Comparison of ENCODE assay signal across 8 cellular contexts in the genomic region with DNA sequence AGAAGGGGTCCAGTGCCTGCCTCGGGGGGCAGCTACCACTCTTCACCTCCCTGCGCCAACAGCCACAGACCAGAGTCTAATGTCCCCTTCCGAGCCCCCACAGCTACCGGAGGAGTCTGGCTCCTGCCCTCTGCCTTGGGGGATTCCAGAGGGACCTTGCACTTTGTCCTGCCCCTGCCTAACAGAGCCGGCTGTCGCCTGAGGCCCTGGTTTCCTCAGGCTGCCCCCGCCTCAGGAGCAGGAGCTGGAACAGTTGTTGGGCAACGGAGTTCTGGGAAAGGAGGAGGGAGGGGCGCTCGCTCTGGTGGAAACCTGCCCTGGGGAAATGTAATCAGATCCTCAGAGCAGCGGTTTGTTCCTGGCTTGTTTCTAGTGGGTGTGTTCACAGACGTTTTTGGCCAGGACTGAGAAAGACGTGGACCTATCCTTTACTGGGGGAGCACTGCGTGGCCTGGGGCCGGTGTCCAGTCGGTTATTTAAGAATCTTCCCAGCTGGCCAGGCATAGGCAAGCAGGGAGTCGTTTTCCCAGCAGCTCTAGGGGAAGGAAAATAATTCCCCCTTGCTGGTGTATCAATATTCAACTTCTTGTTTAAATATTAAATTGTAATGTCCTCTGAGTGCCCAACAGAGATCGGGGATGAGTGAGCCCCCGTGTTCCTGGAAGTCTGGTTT. TPM values are rescaled to one million over a fixed set of nuclear protein-coding genes. Genes with fewer than 3 reads are reported as not detected.
DNase-seq lines count a peak whose midpoint lies in the region; ATAC-seq and TF ChIP-seq lines count a peak whose summit lies in the region.

No MANE protein-coding gene starts in this region.

- ATAC-seq in heart right ventricle (peak; percentile 71 to 88 (median 82)), HG02623 (IDR thresholded peaks at IDR 0.05; ENCODE audit: unreplicated experiment) (no peak)

- H3K27me3 ChIP-seq in adipocyte (replicated peaks; ENCODE audit: control insufficient read depth, insufficient read depth, low read length) (no peaks in the 10 kb centered on the region), heart right ventricle (no peaks in the 10 kb centered on the region), rectal smooth muscle tissue (ENCODE audit: control insufficient read depth, insufficient read depth, low read length) (no peaks in the 10 kb centered on the region)

- H3K4me3 ChIP-seq in adipocyte (ENCODE audit: low read length), result peak overlapping the region; percentile 28
- no peak overlapping the region for H3K4me3 ChIP-seq in heart right ventricle
- H3K4me3 ChIP-seq in rectal smooth muscle tissue (ENCODE audit: low read length), result no peak overlapping the region

- H3K27ac ChIP-seq in heart right ventricle, result peak overlapping the region; percentile 87 to 96 (median 92)
- H3K27ac ChIP-seq in rectal smooth muscle tissue (ENCODE audit: low read depth, low read length), result peak overlapping the region; percentile 97

- peak overlapping the region; percentile 89 for H3K9ac ChIP-seq in adipocyte (ENCODE audit: low read length)
- no peak overlapping the region for H3K9ac ChIP-seq in rectal smooth muscle tissue (ENCODE audit: low read length)

- H3K4me1 ChIP-seq in adipocyte (ENCODE audit: control insufficient read depth, insufficient read depth, low read length), result peaks cover 73% of the 10 kb centered on the region
- peaks cover 55 to 91% (median 82%) of the 10 kb centered on the region in 9 donors for H3K4me1 ChIP-seq in heart right ventricle
- peaks cover 43% of the 10 kb centered on the region for H3K4me1 ChIP-seq in rectal smooth muscle tissue (ENCODE audit: control insufficient read depth, insufficient read depth, low read length)

- no peaks in the 10 kb centered on the region for H3K9me3 ChIP-seq in adipocyte (ENCODE audit: control insufficient read depth, low read length)
- no peaks in the 10 kb centered on the region for H3K9me3 ChIP-seq in heart right ventricle

- TF ChIP-seq CTCF in heart right ventricle (IDR thresholded peaks at IDR 0.05), result peak in 1 of 9 donors; percentile 6

- intact Hi-C loops in heart right ventricle (cut with DNase I), result no loop called here

- DNase-seq in AG08396 (ENCODE audit: low spot score) (peak; percentile 81), NCI-H1105 (lab: John Stamatoyannopoulos, UW) (peak; percentile 34), adipocyte (ENCODE audit: low read depth) (peak; percentile 100), heart right ventricle (peak; percentile 86 to 93), T-helper 1 cell (no peak)
- no peak for DNase-seq in activated CD8-positive, alpha-beta memory T cell treated with anti-CD3 and anti-CD28 coated beads, Interleukin-2, amount 50 U/mL, for 48 hours

- WGBS in heart right ventricle, 2 donors, result 11 to 14% methylated on average over 19 of the region's 19 CpGs

- peaks cover 20% of the 10 kb centered on the region for H3K36me3 ChIP-seq in adipocyte (ENCODE audit: control insufficient read depth, insufficient read depth, low read length, severe bottlenecking)
- peaks cover 0 to 39% (median 17%) of the 10 kb centered on the region in 9 donors for H3K36me3 ChIP-seq in heart right ventricle
- H3K36me3 ChIP-seq in rectal smooth muscle tissue (ENCODE audit: control insufficient read depth, insufficient read depth, low read length), result no peaks in the 10 kb centered on the region

RNA-seq across cellular contexts. Expression of a gene that starts 32.3 kb away (rescaled TPM):
- total RNA-seq in heart right ventricle, result 100 to 1,000 TPM in 2 of 10 donors, 10 to 100 TPM in 8; 61.4 to 123 (median 80.6) TPM
- polyA plus RNA-seq in heart right ventricle, result 100 to 1,000 TPM in 1 of 2 donors, 10 to 100 TPM in 1; 95.0 to 167 TPM

RNA-seq across cellular contexts. Expression of a gene that starts 39.2 kb away (rescaled TPM):
- total RNA-seq in heart right ventricle, result 100 to 1,000 TPM; 261 to 633 (median 312) TPM
- 100 to 1,000 TPM in 1 of 2 donors, 10 to 100 TPM in 1; 91.9 to 303 TPM for polyA plus RNA-seq in heart right ventricle

RNA-seq across cellular contexts. Expression of a gene that starts 48.0 kb away (rescaled TPM):
- total RNA-seq in heart right ventricle, result 1 to 10 TPM in 1 of 10 donors, under 1 TPM in 9; 0.32 to 1.2 (median 0.50) TPM
- not detected for polyA plus RNA-seq in heart right ventricle

Comparison
In these comparisons a context has a peak if more than half of its experiments do, and no peak if none do; other contexts are left out.
1. DNase-seq: peak in AG08396 (single experiment), NCI-H1105 (single experiment), adipocyte (single experiment) and heart right ventricle (2 of 2); none in T-helper 1 cell (0 of 5) and activated CD8-positive, alpha-beta memory T cell treated with anti-CD3 and anti-CD28 coated beads, Interleukin-2, amount 50 U/mL, for 48 hours (single experiment).